1 cellular context compared by ENCODE assay signal in genomic region chr9:99822596-99823391, GRCh38.
TF ChIP-seq lines count a peak whose summit lies in the region.

No MANE protein-coding gene starts in this region.

TF ChIP-seq in WTC11, 78 proteins besides CTCF, POLR2A, EP300 and RAD21 (continued from another document):
- no peak for TF ChIP-seq ZNF532 (CRISPR knock-in tag; IDR thresholded peaks at IDR 0.05; ENCODE audit: borderline replicate concordance)
- no peak for TF ChIP-seq NR1H2 (CRISPR knock-in tag; IDR thresholded peaks at IDR 0.05)
- TF ChIP-seq OVOL2 (CRISPR knock-in tag; IDR thresholded peaks at IDR 0.05; ENCODE audit: borderline replicate concordance): no peak
- TF ChIP-seq ZNF512 (CRISPR knock-in tag; IDR thresholded peaks at IDR 0.05; ENCODE audit: borderline replicate concordance): no peak
TF ChIP-seq in WTC11: peak in this region for 0.
